In the genomic region with DNA sequence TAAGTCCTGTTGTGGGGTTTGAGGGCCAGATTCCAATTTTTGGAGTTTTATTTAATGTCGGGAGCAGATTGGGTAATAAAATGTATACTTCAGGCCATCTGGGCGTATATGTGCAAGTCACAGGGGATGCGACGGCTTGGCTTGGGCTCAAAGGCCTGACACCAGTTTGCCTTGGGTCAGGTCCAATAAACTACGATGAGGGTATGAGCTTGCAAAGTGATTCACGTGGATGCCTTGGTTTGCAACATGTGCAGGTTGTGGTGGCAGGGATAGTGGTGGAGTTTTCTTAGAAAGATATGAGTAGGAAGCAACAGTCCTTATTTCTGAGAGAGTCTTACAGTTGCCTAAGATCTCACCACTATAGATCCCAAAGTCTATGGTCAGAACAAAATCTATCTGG, we compare ENCODE assay signal across 1 cellular context.
TF ChIP-seq lines count a peak whose summit lies in the region.

No MANE protein-coding gene starts in this region.

TF ChIP-seq in GM23338, 12 proteins besides CTCF, POLR2A, EP300 and RAD21 (continued from another document):
- TF ChIP-seq, protein P1, sequence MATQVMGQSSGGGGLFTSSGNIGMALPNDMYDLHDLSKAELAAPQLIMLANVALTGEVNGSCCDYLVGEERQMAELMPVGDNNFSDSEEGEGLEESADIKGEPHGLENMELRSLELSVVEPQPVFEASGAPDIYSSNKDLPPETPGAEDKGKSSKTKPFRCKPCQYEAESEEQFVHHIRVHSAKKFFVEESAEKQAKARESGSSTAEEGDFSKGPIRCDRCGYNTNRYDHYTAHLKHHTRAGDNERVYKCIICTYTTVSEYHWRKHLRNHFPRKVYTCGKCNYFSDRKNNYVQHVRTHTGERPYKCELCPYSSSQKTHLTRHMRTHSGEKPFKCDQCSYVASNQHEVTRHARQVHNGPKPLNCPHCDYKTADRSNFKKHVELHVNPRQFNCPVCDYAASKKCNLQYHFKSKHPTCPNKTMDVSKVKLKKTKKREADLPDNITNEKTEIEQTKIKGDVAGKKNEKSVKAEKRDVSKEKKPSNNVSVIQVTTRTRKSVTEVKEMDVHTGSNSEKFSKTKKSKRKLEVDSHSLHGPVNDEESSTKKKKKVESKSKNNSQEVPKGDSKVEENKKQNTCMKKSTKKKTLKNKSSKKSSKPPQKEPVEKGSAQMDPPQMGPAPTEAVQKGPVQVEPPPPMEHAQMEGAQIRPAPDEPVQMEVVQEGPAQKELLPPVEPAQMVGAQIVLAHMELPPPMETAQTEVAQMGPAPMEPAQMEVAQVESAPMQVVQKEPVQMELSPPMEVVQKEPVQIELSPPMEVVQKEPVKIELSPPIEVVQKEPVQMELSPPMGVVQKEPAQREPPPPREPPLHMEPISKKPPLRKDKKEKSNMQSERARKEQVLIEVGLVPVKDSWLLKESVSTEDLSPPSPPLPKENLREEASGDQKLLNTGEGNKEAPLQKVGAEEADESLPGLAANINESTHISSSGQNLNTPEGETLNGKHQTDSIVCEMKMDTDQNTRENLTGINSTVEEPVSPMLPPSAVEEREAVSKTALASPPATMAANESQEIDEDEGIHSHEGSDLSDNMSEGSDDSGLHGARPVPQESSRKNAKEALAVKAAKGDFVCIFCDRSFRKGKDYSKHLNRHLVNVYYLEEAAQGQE (IDR thresholded peaks at IDR 0.05; ENCODE audit: unreplicated experiment), result no peak
- TF ChIP-seq, protein P2, sequence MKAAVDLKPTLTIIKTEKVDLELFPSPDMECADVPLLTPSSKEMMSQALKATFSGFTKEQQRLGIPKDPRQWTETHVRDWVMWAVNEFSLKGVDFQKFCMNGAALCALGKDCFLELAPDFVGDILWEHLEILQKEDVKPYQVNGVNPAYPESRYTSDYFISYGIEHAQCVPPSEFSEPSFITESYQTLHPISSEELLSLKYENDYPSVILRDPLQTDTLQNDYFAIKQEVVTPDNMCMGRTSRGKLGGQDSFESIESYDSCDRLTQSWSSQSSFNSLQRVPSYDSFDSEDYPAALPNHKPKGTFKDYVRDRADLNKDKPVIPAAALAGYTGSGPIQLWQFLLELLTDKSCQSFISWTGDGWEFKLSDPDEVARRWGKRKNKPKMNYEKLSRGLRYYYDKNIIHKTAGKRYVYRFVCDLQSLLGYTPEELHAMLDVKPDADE (IDR thresholded peaks at IDR 0.05), result no peak
- TF ChIP-seq ZNF331 (CRISPR knock-in tag; IDR thresholded peaks at IDR 0.05; ENCODE audit: low read depth) (no peak), EZH2 (IDR thresholded peaks at IDR 0.05; ENCODE audit: low read depth, unreplicated experiment) (no peak)
